8 cellular contexts compared by ENCODE assay signal in the genomic region with DNA sequence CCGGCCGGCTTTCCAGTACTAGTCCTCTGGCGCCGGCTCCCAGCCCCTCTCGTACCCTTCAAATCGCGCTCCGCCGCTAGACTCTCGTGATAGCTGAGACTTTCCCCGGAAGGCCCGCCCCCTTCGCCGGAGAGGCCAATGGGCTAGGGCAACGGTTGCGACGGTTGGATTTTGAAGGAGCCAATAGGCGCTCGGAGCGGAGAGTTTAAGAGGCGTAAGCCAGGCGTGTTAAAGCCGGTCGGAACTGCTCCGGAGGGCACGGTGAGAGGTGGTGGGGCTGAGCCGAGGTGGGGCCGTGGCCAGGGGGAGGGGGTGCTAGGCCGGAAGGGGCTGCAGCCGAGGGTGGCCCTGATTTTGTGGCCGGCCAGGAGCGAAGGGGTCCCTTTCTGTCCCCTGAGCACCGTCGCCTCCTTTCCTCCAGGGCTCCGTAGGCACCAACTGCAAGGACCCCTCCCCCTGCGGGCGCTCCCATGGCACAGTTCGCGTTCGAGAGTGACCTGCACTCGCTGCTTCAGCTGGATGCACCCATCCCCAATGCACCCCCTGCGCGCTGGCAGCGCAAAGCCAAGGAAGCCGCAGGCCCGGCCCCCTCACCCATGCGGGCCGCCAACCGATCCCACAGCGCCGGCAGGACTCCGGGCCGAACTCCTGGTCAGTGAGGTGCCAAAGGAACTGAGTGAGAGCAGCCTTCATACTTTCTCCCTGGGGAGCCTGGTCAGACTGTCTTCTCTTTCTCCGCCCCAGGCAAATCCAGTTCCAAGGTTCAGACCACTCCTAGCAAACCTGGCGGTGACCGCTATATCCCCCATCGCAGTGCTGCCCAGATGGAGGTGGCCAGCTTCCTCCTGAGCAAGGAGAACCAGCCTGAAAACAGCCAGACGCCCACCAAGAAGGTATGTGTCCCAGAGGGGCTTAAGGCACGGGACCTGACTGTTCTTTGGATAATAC. TPM values are rescaled to one million over a fixed set of nuclear protein-coding genes. Genes with fewer than 3 reads are reported as not detected.
A peak's percentile ranks its signal among the peaks of the same experiment; 100 is the strongest.
DNase-seq lines count a peak whose midpoint lies in the region; TF ChIP-seq lines count a peak whose summit lies in the region.

A gene (plus strand): TSS at position 236 of the 948 bp plus-strand sequence. CDS start 235 bp downstream, at position 471.

- H3K36me3 Mint-ChIP-seq in nephron (ENCODE audit: low read depth): peaks cover 36% of the 10 kb centered on the region
- peaks cover 52% of the 10 kb centered on the region for H3K36me3 Mint-ChIP-seq in stimulated activated naive CD8-positive, alpha-beta T cell treated with anti-CD3 and anti-CD28 coated beads, Interleukin-15, Interleukin-2, amounts not matched to agents 100 ng/mL and 50 ng/mL, for 24 hours (ENCODE audit: low read depth)

- no peaks in the 10 kb centered on the region for H3K27me3 Mint-ChIP-seq in nephron (ENCODE audit: low read depth)
- no peaks in the 10 kb centered on the region for H3K27me3 Mint-ChIP-seq in stimulated activated naive CD8-positive, alpha-beta T cell treated with anti-CD3 and anti-CD28 coated beads, Interleukin-15, Interleukin-2, amounts not matched to agents 100 ng/mL and 50 ng/mL, for 24 hours

- DNase-seq in ELF-1 (ENCODE audit: low read depth, low spot score) (peak; percentile 99), H7 (peak; percentile 97), M059J (ENCODE audit: low read depth) (peak; percentile 98), SHP77 (lab: John Stamatoyannopoulos, UW) (peak; percentile 98 to 99), fibroblast of pulmonary artery (ENCODE audit: low read depth) (peak; percentile 94)
- peak; percentile 96 for DNase-seq in activated effector memory CD4-positive, alpha-beta T cell treated with Interleukin-2 at 50 U/mL for 16 hours

- no peaks in the 10 kb centered on the region for H3K27me3 ChIP-seq in H7 (ENCODE audit: control insufficient read depth, insufficient read depth, low read length)

- H3K4me3 Mint-ChIP-seq in nephron: peak within 1 kb of the TSS; percentile 91 to 95 (median 94)
- H3K4me3 Mint-ChIP-seq in stimulated activated naive CD8-positive, alpha-beta T cell treated with anti-CD3 and anti-CD28 coated beads, Interleukin-15, Interleukin-2, amounts not matched to agents 100 ng/mL and 50 ng/mL, for 24 hours: peak within 1 kb of the TSS; percentile 95

- H3K36me3 ChIP-seq in H7 (replicated peaks; ENCODE audit: control insufficient read depth, insufficient read depth, low read length): peaks cover 35% of the 10 kb centered on the region

- H3K9me3 Mint-ChIP-seq in nephron: no peaks in the 10 kb centered on the region
- no peaks in the 10 kb centered on the region for H3K9me3 Mint-ChIP-seq in stimulated activated naive CD8-positive, alpha-beta T cell treated with anti-CD3 and anti-CD28 coated beads, Interleukin-15, Interleukin-2, amounts not matched to agents 100 ng/mL and 50 ng/mL, for 24 hours

- TF ChIP-seq CTCF in fibroblast of pulmonary artery (IDR thresholded peaks at IDR 0.05; ENCODE audit: low read length, missing control alignments): no peak
- TF ChIP-seq CTCF in nephron (IDR thresholded peaks at IDR 0.05; ENCODE audit: unreplicated experiment in 3 of 3): no peak

- H3K4me1 Mint-ChIP-seq in nephron: peaks cover 39% of the 10 kb centered on the region
- peaks cover 49% of the 10 kb centered on the region for H3K4me1 Mint-ChIP-seq in stimulated activated naive CD8-positive, alpha-beta T cell treated with anti-CD3 and anti-CD28 coated beads, Interleukin-15, Interleukin-2, amounts not matched to agents 100 ng/mL and 50 ng/mL, for 24 hours (ENCODE audit: low read depth)

- H3K27ac Mint-ChIP-seq in nephron: peak within 1 kb of the TSS; percentile 87 to 98 (median 95)
- H3K27ac Mint-ChIP-seq in stimulated activated naive CD8-positive, alpha-beta T cell treated with anti-CD3 and anti-CD28 coated beads, Interleukin-15, Interleukin-2, amounts not matched to agents 100 ng/mL and 50 ng/mL, for 24 hours: peak within 1 kb of the TSS; percentile 93

- peak within 1 kb of the TSS; percentile 100 for H3K4me3 ChIP-seq in H7 (ENCODE audit: insufficient read depth, low read depth, low read length)
- peak within 1 kb of the TSS; percentile 61 for H3K4me3 ChIP-seq in fibroblast of pulmonary artery (replicated peaks; ENCODE audit: low read depth, low read length)

RNA-seq across cellular contexts. Expression of the gene that starts here (rescaled TPM):
- 493 and 564 TPM in 2 replicates for total RNA-seq in H7 (2014; rRNA removed; shearing (Covaris generic))
- 273 and 274 TPM in 2 replicates for total RNA-seq in M059J (2014; rRNA removed; shearing (Covaris generic))

Comparison
In these comparisons a context has a peak if more than half of its experiments do, and no peak if none do; other contexts are left out.
1. Peak in every context shown above with its lines: DNase-seq and H3K4me3 ChIP-seq.